In genomic region chr7:5677538-5678294, GRCh38 we compare ENCODE assay signal across 8 cellular contexts.
DNase-seq lines count a peak whose midpoint lies in the region; ATAC-seq and TF ChIP-seq lines count a peak whose summit lies in the region.

No MANE protein-coding gene starts in this region.

- peaks cover 11 to 59% of the 10 kb centered on the region in 2 donors for H3K4me1 ChIP-seq in thoracic aorta (ENCODE audit: control insufficient read depth in 1 of 2, low read depth in 2 of 2)

- H3K36me3 ChIP-seq in thoracic aorta = no peaks in the 10 kb centered on the region

- H3K27ac Mint-ChIP-seq in activated B cell treated with CpG ODN at 0.5 μM for 24 hours (peak overlapping the region; percentile 73), mesothelial cell of epicardium (peak overlapping the region; percentile 13)

- peak overlapping the region in 1 of 2 donors; percentile 41 for H3K27ac ChIP-seq in thoracic aorta

- no peaks in the 10 kb centered on the region for H3K9me3 Mint-ChIP-seq in activated B cell treated with CpG ODN at 0.5 μM for 24 hours
- no peaks in the 10 kb centered on the region for H3K9me3 Mint-ChIP-seq in mesothelial cell of epicardium

- peaks cover 17% of the 10 kb centered on the region for H3K36me3 Mint-ChIP-seq in activated B cell treated with CpG ODN at 0.5 μM for 24 hours (ENCODE audit: low read depth)
- H3K36me3 Mint-ChIP-seq in mesothelial cell of epicardium = peaks cover 3% of the 10 kb centered on the region

- DNase-seq in Right ventricle myocardium inferior (ENCODE audit: missing footprints) = no peak
- DNase-seq in cardiac septum (ENCODE audit: low spot score) = no peak
- DNase-seq in NCI-H1105 (lab: John Stamatoyannopoulos, UW) = peak; percentile 1
- DNase-seq in activated B cell treated with CpG ODN at 0.5 μM for 24 hours = no peak
- DNase-seq in epithelial cell of esophagus (ENCODE audit: low read depth) = peak; percentile 78
- DNase-seq in mesothelial cell of epicardium (ENCODE audit: low spot score in 2 of 2, unreplicated experiment in 2 of 2) = peak in 1 of 2 experiments; percentile 64
- DNase-seq in thoracic aorta (ENCODE audit: low spot score) = no peak

- peak; percentile 75 for ATAC-seq in Right ventricle myocardium inferior
- peak; percentile 41 for ATAC-seq in activated B cell treated with CpG ODN at 0.5 μM for 24 hours (ENCODE audit: low read depth)
- ATAC-seq in thoracic aorta (ENCODE audit: insufficient number of reproducible peaks, low FRiP score, low read depth) = no peak
- no peak for ATAC-seq in HG03196 (IDR thresholded peaks at IDR 0.05; ENCODE audit: unreplicated experiment)

- H3K4me1 Mint-ChIP-seq in activated B cell treated with CpG ODN at 0.5 μM for 24 hours (peaks cover 55% of the 10 kb centered on the region), mesothelial cell of epicardium (peaks cover 11% of the 10 kb centered on the region)

- intact Hi-C loops in Right ventricle myocardium inferior (cut with DNase I) = no loop called here
- intact Hi-C loops in cardiac septum (cut with DNase I) = no loop called here
- intact Hi-C loops in activated B cell treated with CpG ODN at 0.5 μM for 24 hours (cut with micrococcal nuclease) = loop anchor here (1.0 to 10.0 kb wide), 3 partner anchors 27 to 313 kb away; no protein-coding TSS in a partner anchor

- POLR2A ChIA-PET in activated B cell treated with CpG ODN at 0.5 μM for 24 hours (lab: Charles Lee) = interaction anchor here (0.6 to 6.3 kb wide), 12 partner anchors 13 to 552 kb away, joined by 3 to 112 read pairs (median 8); no protein-coding TSS in a partner anchor

- H3K4me3 ChIP-seq in epithelial cell of esophagus (ENCODE audit: low read length) = no peak overlapping the region
- no peak overlapping the region for H3K4me3 ChIP-seq in thoracic aorta

- peak; percentile 29 for TF ChIP-seq CTCF in activated B cell treated with CpG ODN at 0.5 μM for 24 hours (IDR thresholded peaks at IDR 0.05)
- peak; percentile 74 for TF ChIP-seq CTCF in epithelial cell of esophagus (IDR thresholded peaks at IDR 0.05; ENCODE audit: insufficient read depth, low read depth, low read length, missing control alignments)
- TF ChIP-seq CTCF in mesothelial cell of epicardium (IDR thresholded peaks at IDR 0.05; ENCODE audit: unreplicated experiment) = peak; percentile 63
- peak; percentile 80 for TF ChIP-seq CTCF in thoracic aorta (IDR thresholded peaks at IDR 0.05)

- no peaks in the 10 kb centered on the region for H3K9me3 ChIP-seq in thoracic aorta

- no peaks in the 10 kb centered on the region for H3K27me3 Mint-ChIP-seq in activated B cell treated with CpG ODN at 0.5 μM for 24 hours
- no peaks in the 10 kb centered on the region for H3K27me3 Mint-ChIP-seq in mesothelial cell of epicardium (ENCODE audit: low read depth)

- H3K27me3 ChIP-seq in thoracic aorta (replicated peaks; ENCODE audit: insufficient read depth) = no peaks in the 10 kb centered on the region

- CTCF ChIA-PET in activated B cell treated with CpG ODN at 0.5 μM for 24 hours (lab: Charles Lee) = interaction anchor here (0.6 to 4.6 kb wide), 16 partner anchors 8 to 187 kb away, joined by 3 to 72 read pairs (median 6); no protein-coding TSS in a partner anchor

- H3K4me3 Mint-ChIP-seq in activated B cell treated with CpG ODN at 0.5 μM for 24 hours = no peak overlapping the region
- H3K4me3 Mint-ChIP-seq in mesothelial cell of epicardium = no peak overlapping the region

Comparison
In these comparisons a context has a peak if more than half of its experiments do, and no peak if none do; other contexts are left out.
1. ATAC-seq: peak in Right ventricle myocardium inferior (single experiment) and activated B cell treated with CpG ODN at 0.5 μM for 24 hours (single experiment); none in thoracic aorta (single experiment) and HG03196 (single experiment).
2. DNase-seq: peak in NCI-H1105 (single experiment) and epithelial cell of esophagus (single experiment); none in Right ventricle myocardium inferior (single experiment), cardiac septum (single experiment), activated B cell treated with CpG ODN at 0.5 μM for 24 hours (single experiment) and thoracic aorta (single experiment).
3. CTCF ChIP-seq: peak in every context shown above with its lines; median percentile 80 in thoracic aorta; 74 in epithelial cell of esophagus; 63 in mesothelial cell of epicardium; 29 in activated B cell treated with CpG ODN at 0.5 μM for 24 hours.